In the genomic region with DNA sequence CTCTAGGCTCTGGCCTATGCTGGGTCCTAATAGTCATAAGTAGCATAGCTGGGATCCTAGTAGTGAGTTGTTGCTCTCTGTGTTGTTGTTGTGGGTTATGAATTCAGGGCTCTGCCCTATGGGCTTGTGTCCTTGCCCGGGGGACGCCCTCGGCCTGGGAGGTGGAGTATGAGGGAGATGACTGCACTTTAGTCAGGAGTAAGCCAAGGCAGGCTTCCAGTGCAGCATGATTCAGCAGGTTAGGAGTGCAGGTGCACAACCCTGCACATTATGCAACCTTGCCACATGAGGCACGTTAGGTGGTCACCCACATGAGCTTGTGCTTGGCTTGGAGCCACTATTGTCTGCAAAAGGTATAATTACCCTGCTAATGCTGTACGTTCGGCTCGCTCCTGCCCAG, we compare ENCODE assay signal across 23 cellular contexts. TPM values are rescaled to one million over a fixed set of nuclear protein-coding genes. Genes with fewer than 3 reads are reported as not detected.
DNase-seq lines count a peak whose midpoint lies in the region; ATAC-seq, FAIRE-seq and TF ChIP-seq lines count a peak whose summit lies in the region.
"Had no signal": no experiment of that assay in that cellular context is flagged by ENCODE, and none has a peak within 500 bp of the region (broad histone marks: within the 10 kb centered on the region; RNA-seq: fewer than 3 reads in every experiment).

No MANE protein-coding gene starts in this region.

- no peak overlapping the region for H3K27ac ChIP-seq in breast epithelium
- peak overlapping the region in 1 of 4 donors; percentile 10 for H3K27ac ChIP-seq in gastroesophageal sphincter
- H3K27ac ChIP-seq: right lobe of liver had no signal

- no peaks in the 10 kb centered on the region for H3K4me1 ChIP-seq in breast epithelium
- no peaks in the 10 kb centered on the region for H3K4me1 ChIP-seq in gastroesophageal sphincter
- H3K4me1 ChIP-seq: right lobe of liver had no signal

- H3K27me3 Mint-ChIP-seq in MCF 10A (ENCODE audit: insufficient read depth, unreplicated experiment): peaks cover 14% of the 10 kb centered on the region

- H3K4me3 ChIP-seq in breast epithelium: no peak overlapping the region
- no peak overlapping the region for H3K4me3 ChIP-seq in gastroesophageal sphincter
- H3K4me3 ChIP-seq: right lobe of liver had no signal

- H3K27ac Mint-ChIP-seq in MCF 10A (ENCODE audit: low read depth, unreplicated experiment): no peak overlapping the region
- H3K27ac Mint-ChIP-seq: activated T-cell treated with anti-CD3 and anti-CD28 coated beads, Interleukin-2, amount 50 U/mL, for 24 hours; CD4-positive, alpha-beta T cell; stimulated activated naive CD8-positive, alpha-beta T cell treated with anti-CD3 and anti-CD28 coated beads, Interleukin-15, Interleukin-2, amounts not matched to agents 100 ng/mL and 50 ng/mL, for 24 hours; type B pancreatic cell had no signal

- DNase-seq in MCF 10A (ENCODE audit: unreplicated experiment): peak; percentile 94
- DNase-seq in breast epithelium (ENCODE audit: low spot score in 2 of 2): no peak
- DNase-seq in RPMI8226: peak; percentile 83
- DNase-seq in urothelium cell line (ENCODE audit: low spot score): peak; percentile 29
- no peak for DNase-seq in CD1c-positive myeloid dendritic cell (ENCODE audit: extremely low spot score)
- DNase-seq: ACHN; activated naive CD4-positive, alpha-beta T cell treated with anti-CD3 and anti-CD28 coated beads, Interleukin-2, amount 50 U/mL, for 16 hours; activated T-cell treated with anti-CD3 and anti-CD28 coated beads, Interleukin-2, amount 50 U/mL, for 24 hours; CD4-positive, alpha-beta T cell; foreskin melanocyte; NCI-H1436; SHP77 treated with DMSO at 0.1 percent for 48 hours had no signal

- H3K27me3 ChIP-seq in breast epithelium: no peaks in the 10 kb centered on the region
- no peaks in the 10 kb centered on the region for H3K27me3 ChIP-seq in gastroesophageal sphincter
- H3K27me3 ChIP-seq: right lobe of liver had no signal

- TF ChIP-seq EP300 in gastroesophageal sphincter (IDR thresholded peaks at IDR 0.05): no peak

- CTCF ChIA-PET in MCF 10A (lab: Yijun Ruan, JAX): interaction anchor here (1.5 kb wide), 1 partner anchor 10 kb away, joined by 12 read pairs; no protein-coding TSS in a partner anchor

- peak; percentile 26 for ATAC-seq in gastroesophageal sphincter
- no peak for ATAC-seq in GM21515 (IDR thresholded peaks at IDR 0.05; ENCODE audit: unreplicated experiment)
- no peak for ATAC-seq in GM19455 (IDR thresholded peaks at IDR 0.05; ENCODE audit: unreplicated experiment)
- ATAC-seq: HCT116, right lobe of liver had no signal

- TF ChIP-seq CTCF in MCF 10A (IDR thresholded peaks at IDR 0.05; ENCODE audit: unreplicated experiment): no peak
- no peak for TF ChIP-seq CTCF in breast epithelium (IDR thresholded peaks at IDR 0.05)
- TF ChIP-seq CTCF in gastroesophageal sphincter (IDR thresholded peaks at IDR 0.05): no peak

- H3K9me3 Mint-ChIP-seq in MCF 10A (ENCODE audit: unreplicated experiment): no peaks in the 10 kb centered on the region
- H3K9me3 Mint-ChIP-seq: CD4-positive, alpha-beta T cell; stimulated activated naive CD8-positive, alpha-beta T cell treated with anti-CD3 and anti-CD28 coated beads, Interleukin-15, Interleukin-2, amounts not matched to agents 100 ng/mL and 50 ng/mL, for 24 hours; type B pancreatic cell had no signal

- H3K4me3 Mint-ChIP-seq in MCF 10A (ENCODE audit: unreplicated experiment): no peak overlapping the region
- H3K4me3 Mint-ChIP-seq: activated T-cell treated with anti-CD3 and anti-CD28 coated beads, Interleukin-2, amount 50 U/mL, for 24 hours; CD4-positive, alpha-beta T cell; stimulated activated naive CD8-positive, alpha-beta T cell treated with anti-CD3 and anti-CD28 coated beads, Interleukin-15, Interleukin-2, amounts not matched to agents 100 ng/mL and 50 ng/mL, for 24 hours; type B pancreatic cell had no signal

- H3K36me3 Mint-ChIP-seq in MCF 10A (ENCODE audit: insufficient read depth, unreplicated experiment): no peaks in the 10 kb centered on the region
- H3K36me3 Mint-ChIP-seq: type B pancreatic cell had no signal

- WGBS in gastroesophageal sphincter (ENCODE audit: low coverage in 1 of 2), 2 donors: 68 to 75% methylated on average over 4 of the region's 7 CpGs

- no peak for FAIRE-seq in urothelium cell line (lab: Jason Lieb, UNC)
- FAIRE-seq: astrocyte, GM18507 had no signal

- H3K9me3 ChIP-seq in breast epithelium: peaks cover 0 to 2% of the 10 kb centered on the region in 2 donors
- no peaks in the 10 kb centered on the region for H3K9me3 ChIP-seq in gastroesophageal sphincter
- H3K9me3 ChIP-seq: right lobe of liver had no signal

- BruUV-seq in MCF 10A (replicated peaks; lab: Mats Ljungman, UMichigan): no TSS peak

- H3K36me3 ChIP-seq in breast epithelium: no peaks in the 10 kb centered on the region
- H3K36me3 ChIP-seq in gastroesophageal sphincter: no peaks in the 10 kb centered on the region
- H3K36me3 ChIP-seq: right lobe of liver had no signal

- H3K4me1 Mint-ChIP-seq in MCF 10A (ENCODE audit: insufficient read depth, unreplicated experiment): peaks cover 29% of the 10 kb centered on the region

- TF ChIP-seq POLR2A in breast epithelium (IDR thresholded peaks at IDR 0.05) (no peak), gastroesophageal sphincter (IDR thresholded peaks at IDR 0.05) (no peak)

- POLR2A ChIA-PET in MCF 10A (lab: Yijun Ruan, JAX): interaction anchor here (0.7 to 1.5 kb wide), 3 partner anchors 9 to 261 kb away, joined by 3 to 5 read pairs (median 3); no protein-coding TSS in a partner anchor

- intact Hi-C loops in MCF 10A (cut with micrococcal nuclease): no loop called here
- intact Hi-C loops in breast epithelium (cut with DNase I; ENCODE audit: low total_unique reads): no loop called here

RNA-seq across cellular contexts. Expression of a gene that starts 58.4 kb away (rescaled TPM):
- total RNA-seq in MCF 10A (2022) (12.7 and 15.4 TPM in 2 replicates), breast epithelium (10 to 100 TPM; 15.8 to 21.0 (median 18.6) TPM), gastroesophageal sphincter (10 to 100 TPM; 21.9 to 38.7 (median 34.0) TPM)
- total RNA-seq: T-helper 1 cell treated with Interleukin-12 subunit alpha and Interleukin-12 subunit beta and Interleukin-4 antibody, amounts not matched to agents 30 ng/mL and 1 ng/mL, for 36 hours had no signal

RNA-seq across cellular contexts. Expression of a gene that starts 59.6 kb away (rescaled TPM):
- 0.20 TPM in 1 of 2 replicates, not detected in the other for total RNA-seq in MCF 10A (2022)
- 1 to 10 TPM in 2 of 3 donors, under 1 TPM in 1; 0.33 to 2.2 (median 1.2) TPM for total RNA-seq in breast epithelium
- total RNA-seq in gastroesophageal sphincter: 10 to 100 TPM in 3 of 4 donors, 1 to 10 TPM in 1; 3.2 to 23.0 (median 11.9) TPM
- total RNA-seq: CD4-positive, alpha-beta T cell; myocyte; T-helper 1 cell treated with Interleukin-12 subunit alpha and Interleukin-12 subunit beta and Interleukin-4 antibody, amounts not matched to agents 30 ng/mL and 1 ng/mL, for 36 hours had no signal

Comparison
In these comparisons a context has a peak if more than half of its experiments do, and no peak if none do; other contexts are left out.
1. DNase-seq: peak in MCF 10A (single experiment), RPMI8226 (single experiment) and urothelium cell line (single experiment); none in breast epithelium (0 of 2) and CD1c-positive myeloid dendritic cell (single experiment).